In genomic region chr1:176374967-176375569, GRCh38 we compare ENCODE assay signal across 8 cellular contexts.
DNase-seq lines count a peak whose midpoint lies in the region; ATAC-seq and TF ChIP-seq lines count a peak whose summit lies in the region.

No MANE protein-coding gene starts in this region.

- peak; percentile 92 for ATAC-seq in GM19043 (IDR thresholded peaks at IDR 0.05; ENCODE audit: low read depth, unreplicated experiment)
- peak; percentile 92 for ATAC-seq in HG03196 (IDR thresholded peaks at IDR 0.05; ENCODE audit: unreplicated experiment)
- peak; percentile 81 to 90 for ATAC-seq in lower lobe of right lung

- no peak overlapping the region for H3K27ac ChIP-seq in lower lobe of right lung

- H3K36me3 ChIP-seq in lower lobe of right lung = no peaks in the 10 kb centered on the region

- peak in 11 of 14 donors; percentile 1 to 54 (median 18) for DNase-seq in C1 segment of cervical spinal cord (lab: John Stamatoyannopoulos, UW)
- DNase-seq in NCI-H446 (lab: John Stamatoyannopoulos, UW) = peak; percentile 65 to 85
- DNase-seq in activated CD4-positive, alpha-beta T cell treated with anti-CD3 and anti-CD28 coated beads for 4 hours = peak; percentile 29 to 44
- peak; percentile 78 for DNase-seq in ecto neural progenitor cell (ENCODE audit: low spot score)
- DNase-seq in lower lobe of right lung = peak; percentile 68
- peak; percentile 20 for DNase-seq in stimulated activated CD8-positive, alpha-beta memory T cell treated with anti-CD3 and anti-CD28 coated beads, Interleukin-15, amount 100 ng/mL, for 1 hour (ENCODE audit: low read depth)

- no peaks in the 10 kb centered on the region for H3K9me3 ChIP-seq in lower lobe of right lung

- H3K4me1 ChIP-seq in lower lobe of right lung = no peaks in the 10 kb centered on the region

- peak; percentile 83 for TF ChIP-seq CTCF in lower lobe of right lung (IDR thresholded peaks at IDR 0.05)

- H3K4me3 ChIP-seq in lower lobe of right lung = no peak overlapping the region

- no peaks in the 10 kb centered on the region for H3K27me3 ChIP-seq in lower lobe of right lung (ENCODE audit: low read depth)

- intact Hi-C loops in lower lobe of right lung (cut with DNase I) = no loop called here

Comparison
In these comparisons a context has a peak if more than half of its experiments do, and no peak if none do; other contexts are left out.
1. DNase-seq: peak in every context shown above with its lines; median percentile 78 in ecto neural progenitor cell; 75 in NCI-H446; 68 in lower lobe of right lung; 36 in activated CD4-positive, alpha-beta T cell treated with anti-CD3 and anti-CD28 coated beads for 4 hours; 20 in stimulated activated CD8-positive, alpha-beta memory T cell treated with anti-CD3 and anti-CD28 coated beads, Interleukin-15, amount 100 ng/mL, for 1 hour; 18 in C1 segment of cervical spinal cord.